ENCODE assay signal across 23 cellular contexts in genomic region chr5:93225748-93226147, GRCh38.
DNase-seq lines count a peak whose midpoint lies in the region; ATAC-seq and TF ChIP-seq lines count a peak whose summit lies in the region.
"Had no signal": no experiment of that assay in that cellular context is flagged by ENCODE, and none has a peak within 500 bp of the region (broad histone marks: within the 10 kb centered on the region; RNA-seq: fewer than 3 reads in every experiment).

No MANE protein-coding gene starts in this region.

- DNase-seq in SK-N-SH (no peak), caudate nucleus (lab: John Stamatoyannopoulos, UW) (peak in 20 of 61 donors; percentile 0 to 66 (median 12)), myocyte (ENCODE audit: low read depth) (peak; percentile 18), vagina (ENCODE audit: extremely low spot score in 2 of 2) (no peak), GM19240 (ENCODE audit: insufficient read length, low spot score) (no peak), MV-4-11 (lab: John Stamatoyannopoulos, UW) (no peak)
- no peak for DNase-seq in activated CD4-positive, alpha-beta T cell treated with anti-CD3 and anti-CD28 coated beads, Interleukin-2, amount 10 ng/mL, durations not matched to agents 7 days and 5 days
- DNase-seq: 8988T, AML-193, EL, GF-D8, GM23248, Kasumi-1, MG63, NCI-H1092 treated with DMSO at 0.1 percent for 48 hours, NCI-H1436 treated with DMSO at 0.1 percent for 48 hours, NCI-H1930, NCI-H510A, PC-9, SHP77 had no signal

- H3K79me2 ChIP-seq in SK-N-SH (ENCODE audit: insufficient read depth), result no peaks in the 10 kb centered on the region

- no peaks in the 10 kb centered on the region for H3K9me2 ChIP-seq in SK-N-SH

- no peak for TF ChIP-seq EP300 in SK-N-SH (IDR thresholded peaks at IDR 0.05; ENCODE audit: borderline replicate concordance in 1 of 2, low read depth in 1 of 2, low read length in 1 of 2)

- TF ChIP-seq CTCF in SK-N-SH (IDR thresholded peaks at IDR 0.05), result no peak
- no peak for TF ChIP-seq CTCF in vagina (IDR thresholded peaks at IDR 0.05)

- H3K9me3 Mint-ChIP-seq in activated CD4-positive, alpha-beta T cell treated with anti-CD3 and anti-CD28 coated beads, Interleukin-2, amount 10 ng/mL, durations not matched to agents 7 days and 5 days, result no peaks in the 10 kb centered on the region

- no peak overlapping the region for H3K4me2 ChIP-seq in SK-N-SH
- H3K4me2 ChIP-seq: PC-9 had no signal

- H3K4me1 Mint-ChIP-seq in activated CD4-positive, alpha-beta T cell treated with anti-CD3 and anti-CD28 coated beads, Interleukin-2, amount 10 ng/mL, durations not matched to agents 7 days and 5 days, result no peaks in the 10 kb centered on the region

- no peak overlapping the region for H3K4me3 ChIP-seq in SK-N-SH (ENCODE audit: low read depth in 2 of 2, low read length in 1 of 2)
- no peak overlapping the region for H3K4me3 ChIP-seq in vagina
- H3K4me3 ChIP-seq: GM23248, MG63, PC-9, SK-N-MC had no signal

- H3K9me3 ChIP-seq in SK-N-SH (no peaks in the 10 kb centered on the region), vagina (no peaks in the 10 kb centered on the region)
- H3K9me3 ChIP-seq: MG63 had no signal

- H3K36me3 ChIP-seq in SK-N-SH (replicated peaks in 1 of 2; ENCODE audit: control insufficient read depth in 1 of 2, insufficient read depth in 2 of 2, low read length in 1 of 2) (peaks cover 0 to 4% of the 10 kb centered on the region in 2 experiments), vagina (no peaks in the 10 kb centered on the region)
- H3K36me3 ChIP-seq: MG63 had no signal

- H3K27me3 Mint-ChIP-seq in activated CD4-positive, alpha-beta T cell treated with anti-CD3 and anti-CD28 coated beads, Interleukin-2, amount 10 ng/mL, durations not matched to agents 7 days and 5 days, result no peaks in the 10 kb centered on the region

- ATAC-seq in SK-N-SH treated with all-trans-retinoic acid at 6 μM for 48 hours, result no peak

- TF ChIP-seq POLR2A in vagina (IDR thresholded peaks at IDR 0.05), result no peak

- CTCF ChIA-PET in SK-N-SH (lab: Yijun Ruan, JAX), result no interaction called here
- CTCF ChIA-PET in activated CD4-positive, alpha-beta T cell treated with anti-CD3 and anti-CD28 coated beads, Interleukin-2, amount 10 ng/mL, durations not matched to agents 7 days and 5 days (lab: Charles Lee), result no interaction called here

- no peaks in the 10 kb centered on the region for H4K20me1 ChIP-seq in SK-N-SH (ENCODE audit: insufficient read depth)

- H3K27ac ChIP-seq in SK-N-SH (ENCODE audit: low read depth in 2 of 2, low read length in 1 of 2) (no peak overlapping the region), caudate nucleus (ENCODE audit: low read depth, low read length) (peak overlapping the region; percentile 58), vagina (peak overlapping the region; percentile 45)
- H3K27ac ChIP-seq: C4-2B, GM23248, PC-9 had no signal

- no peaks in the 10 kb centered on the region for H3K36me3 Mint-ChIP-seq in activated CD4-positive, alpha-beta T cell treated with anti-CD3 and anti-CD28 coated beads, Interleukin-2, amount 10 ng/mL, durations not matched to agents 7 days and 5 days (ENCODE audit: low read depth)

- H3F3A ChIP-seq in SK-N-SH (replicated peaks; ENCODE audit: insufficient read depth), result no peaks in the 10 kb centered on the region

- no peak overlapping the region for H3K4me3 Mint-ChIP-seq in activated CD4-positive, alpha-beta T cell treated with anti-CD3 and anti-CD28 coated beads, Interleukin-2, amount 10 ng/mL, durations not matched to agents 7 days and 5 days

- no peaks in the 10 kb centered on the region for H3K4me1 ChIP-seq in SK-N-SH (ENCODE audit: control insufficient read depth in 1 of 2, insufficient read depth in 2 of 2, low read depth in 1 of 2, low read length in 1 of 2)
- H3K4me1 ChIP-seq in vagina, result no peaks in the 10 kb centered on the region

- no peak overlapping the region for H3K27ac Mint-ChIP-seq in activated CD4-positive, alpha-beta T cell treated with anti-CD3 and anti-CD28 coated beads, Interleukin-2, amount 10 ng/mL, durations not matched to agents 7 days and 5 days

- no peaks in the 10 kb centered on the region for H3K27me3 ChIP-seq in SK-N-SH (ENCODE audit: insufficient read depth)
- H3K27me3 ChIP-seq in vagina, result no peaks in the 10 kb centered on the region
- H3K27me3 ChIP-seq: MG63 had no signal

- no peak overlapping the region for H3K9ac ChIP-seq in SK-N-SH
- H3K9ac ChIP-seq: GM23248 had no signal

- POLR2A ChIA-PET in SK-N-SH (lab: Yijun Ruan, JAX), result no interaction called here
- POLR2A ChIA-PET in activated CD4-positive, alpha-beta T cell treated with anti-CD3 and anti-CD28 coated beads, Interleukin-2, amount 10 ng/mL, durations not matched to agents 7 days and 5 days (lab: Charles Lee), result no interaction called here

- 27% methylated on average over 1 of the region's 1 CpG for WGBS in SK-N-SH (ENCODE audit: low lambda C conversion rate)

- TF ChIP-seq RAD21 in SK-N-SH (IDR thresholded peaks at IDR 0.05; ENCODE audit: low read length), result no peak

- 0 out of 2 replicates have a peak overlapping the region, but pooled peaks have one; percentile 41 for H2AFZ ChIP-seq in SK-N-SH (ENCODE audit: low read depth)
- H2AFZ ChIP-seq: PC-9 had no signal

- intact Hi-C loops in vagina (cut with DNase I), result no loop called here

TF ChIP-seq in SK-N-SH, 30 proteins besides CTCF, POLR2A, EP300 and RAD21 (continues in another document):
- no peak for TF ChIP-seq JUND (IDR thresholded peaks at IDR 0.05)
- TF ChIP-seq, protein P1, sequence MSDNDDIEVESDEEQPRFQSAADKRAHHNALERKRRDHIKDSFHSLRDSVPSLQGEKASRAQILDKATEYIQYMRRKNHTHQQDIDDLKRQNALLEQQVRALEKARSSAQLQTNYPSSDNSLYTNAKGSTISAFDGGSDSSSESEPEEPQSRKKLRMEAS (IDR thresholded peaks at IDR 0.05; ENCODE audit: low read depth), result no peak
- TF ChIP-seq, protein P2, sequence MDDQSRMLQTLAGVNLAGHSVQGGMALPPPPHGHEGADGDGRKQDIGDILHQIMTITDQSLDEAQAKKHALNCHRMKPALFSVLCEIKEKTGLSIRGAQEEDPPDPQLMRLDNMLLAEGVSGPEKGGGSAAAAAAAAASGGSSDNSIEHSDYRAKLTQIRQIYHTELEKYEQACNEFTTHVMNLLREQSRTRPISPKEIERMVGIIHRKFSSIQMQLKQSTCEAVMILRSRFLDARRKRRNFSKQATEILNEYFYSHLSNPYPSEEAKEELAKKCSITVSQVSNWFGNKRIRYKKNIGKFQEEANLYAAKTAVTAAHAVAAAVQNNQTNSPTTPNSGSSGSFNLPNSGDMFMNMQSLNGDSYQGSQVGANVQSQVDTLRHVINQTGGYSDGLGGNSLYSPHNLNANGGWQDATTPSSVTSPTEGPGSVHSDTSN (IDR thresholded peaks at IDR 0.05), result no peak
- TF ChIP-seq SIN3A (IDR thresholded peaks at IDR 0.05; ENCODE audit: borderline replicate concordance, low read depth, low read length), result no peak
- TF ChIP-seq, protein P3, sequence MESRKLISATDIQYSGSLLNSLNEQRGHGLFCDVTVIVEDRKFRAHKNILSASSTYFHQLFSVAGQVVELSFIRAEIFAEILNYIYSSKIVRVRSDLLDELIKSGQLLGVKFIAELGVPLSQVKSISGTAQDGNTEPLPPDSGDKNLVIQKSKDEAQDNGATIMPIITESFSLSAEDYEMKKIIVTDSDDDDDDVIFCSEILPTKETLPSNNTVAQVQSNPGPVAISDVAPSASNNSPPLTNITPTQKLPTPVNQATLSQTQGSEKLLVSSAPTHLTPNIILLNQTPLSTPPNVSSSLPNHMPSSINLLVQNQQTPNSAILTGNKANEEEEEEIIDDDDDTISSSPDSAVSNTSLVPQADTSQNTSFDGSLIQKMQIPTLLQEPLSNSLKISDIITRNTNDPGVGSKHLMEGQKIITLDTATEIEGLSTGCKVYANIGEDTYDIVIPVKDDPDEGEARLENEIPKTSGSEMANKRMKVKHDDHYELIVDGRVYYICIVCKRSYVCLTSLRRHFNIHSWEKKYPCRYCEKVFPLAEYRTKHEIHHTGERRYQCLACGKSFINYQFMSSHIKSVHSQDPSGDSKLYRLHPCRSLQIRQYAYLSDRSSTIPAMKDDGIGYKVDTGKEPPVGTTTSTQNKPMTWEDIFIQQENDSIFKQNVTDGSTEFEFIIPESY (IDR thresholded peaks at IDR 0.05; ENCODE audit: borderline replicate concordance, low read depth), result no peak
- no peak for TF ChIP-seq CHD2 (IDR thresholded peaks at IDR 0.05; ENCODE audit: low read length, partially characterized antibody)

TF ChIP-seq in SK-N-SH treated with all-trans-retinoic acid at 6 μM for 48 hours, 23 proteins besides CTCF, POLR2A, EP300 and RAD21 (continues in another document):
- no peak for TF ChIP-seq ARNTL (CRISPR knock-in tag; IDR thresholded peaks at IDR 0.05; ENCODE audit: borderline replicate concordance, low read depth)
- TF ChIP-seq OSR1 (CRISPR knock-in tag; IDR thresholded peaks at IDR 0.05), result no peak
- TF ChIP-seq CSDC2 (CRISPR knock-in tag; IDR thresholded peaks at IDR 0.05), result no peak
- no peak for TF ChIP-seq GLIS3 (CRISPR knock-in tag; IDR thresholded peaks at IDR 0.05)
- TF ChIP-seq, protein P4, sequence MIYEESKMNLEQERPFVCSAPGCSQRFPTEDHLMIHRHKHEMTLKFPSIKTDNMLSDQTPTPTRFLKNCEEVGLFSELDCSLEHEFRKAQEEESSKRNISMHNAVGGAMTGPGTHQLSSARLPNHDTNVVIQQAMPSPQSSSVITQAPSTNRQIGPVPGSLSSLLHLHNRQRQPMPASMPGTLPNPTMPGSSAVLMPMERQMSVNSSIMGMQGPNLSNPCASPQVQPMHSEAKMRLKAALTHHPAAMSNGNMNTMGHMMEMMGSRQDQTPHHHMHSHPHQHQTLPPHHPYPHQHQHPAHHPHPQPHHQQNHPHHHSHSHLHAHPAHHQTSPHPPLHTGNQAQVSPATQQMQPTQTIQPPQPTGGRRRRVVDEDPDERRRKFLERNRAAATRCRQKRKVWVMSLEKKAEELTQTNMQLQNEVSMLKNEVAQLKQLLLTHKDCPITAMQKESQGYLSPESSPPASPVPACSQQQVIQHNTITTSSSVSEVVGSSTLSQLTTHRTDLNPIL (CRISPR knock-in tag; IDR thresholded peaks at IDR 0.05; ENCODE audit: low read depth), result no peak
- TF ChIP-seq ESRRG (CRISPR knock-in tag; IDR thresholded peaks at IDR 0.05), result no peak
- TF ChIP-seq ZNF8 (CRISPR knock-in tag; IDR thresholded peaks at IDR 0.05), result no peak
- no peak for TF ChIP-seq SNAI2 (CRISPR knock-in tag; IDR thresholded peaks at IDR 0.05)
- no peak for TF ChIP-seq ISL1 (CRISPR knock-in tag; IDR thresholded peaks at IDR 0.05)
- no peak for TF ChIP-seq ZNF565 (CRISPR knock-in tag; conservative IDR thresholded peaks at IDR 0.05; ENCODE audit: low read depth)
- TF ChIP-seq BACH2 (CRISPR knock-in tag; IDR thresholded peaks at IDR 0.05; ENCODE audit: borderline replicate concordance), result no peak

Comparison
In these comparisons a context has a peak if more than half of its experiments do, and no peak if none do; other contexts are left out.
1. H3K27ac ChIP-seq: peak in caudate nucleus (single experiment) and vagina (single experiment); none in SK-N-SH (0 of 2).